ENCODE assay signal across 25 cellular contexts in genomic region chr14:52464175-52464574, GRCh38.
DNase-seq lines count a peak whose midpoint lies in the region; ATAC-seq, FAIRE-seq and TF ChIP-seq lines count a peak whose summit lies in the region.
"Had no signal": no experiment of that assay in that cellular context is flagged by ENCODE, and none has a peak within 500 bp of the region (broad histone marks: within the 10 kb centered on the region; RNA-seq: fewer than 3 reads in every experiment).

No MANE protein-coding gene starts in this region.

- no peak overlapping the region for H3K9ac ChIP-seq in SK-N-MC (ENCODE audit: insufficient read length)
- H3K9ac ChIP-seq: BLaER1 had no signal

- POLR2A ChIA-PET in A673 (lab: Charles Lee; ENCODE audit: low non-redundant PET) = no interaction called here

- H3K27me3 ChIP-seq in A673 (replicated peaks; ENCODE audit: insufficient read depth, low read depth, low read length, poor library complexity) = no peaks in the 10 kb centered on the region
- H3K27me3 ChIP-seq: BE2C, BLaER1 had no signal

- DNase-seq in A673 (ENCODE audit: low spot score) (peak; percentile 47), GM12891 (ENCODE audit: insufficient read length, low spot score) (no peak), SK-N-MC (ENCODE audit: low read depth, low spot score) (peak; percentile 40), SKM-1 treated with dmso at 0.1 percent for 144 hours (lab: John Stamatoyannopoulos, UW; ENCODE audit: unreplicated experiment) (no peak)
- no peak for DNase-seq in activated effector memory CD4-positive, alpha-beta T cell treated with anti-CD3 and anti-CD28 coated beads, Interleukin-2, amount 50 U/mL, for 16 hours
- DNase-seq: ACHN; BE2C; C1 segment of cervical spinal cord; CD4-positive, alpha-beta memory T cell; CD4-positive, CD25-positive, alpha-beta regulatory T cell; CD8-positive, alpha-beta memory T cell; COR-L47; DMS 273 treated with DMSO at 0.1 percent for 48 hours; DMS153; DMS53; DMS79; DND-41; EL; GF-D8 had no signal

- no peak for TF ChIP-seq POLR2A in GM12891 (IDR thresholded peaks at IDR 0.05; ENCODE audit: low read depth, low read length)

- H3K4me3 ChIP-seq in A673 (ENCODE audit: low read depth, low read length, poor library complexity, severe bottlenecking) (no peak overlapping the region), SK-N-MC (no peak overlapping the region)
- H3K4me3 ChIP-seq: A549, BLaER1 had no signal

- no TSS peak for BruUV-seq in A673 (replicated peaks; lab: Mats Ljungman, UMichigan)

- no peak overlapping the region for H3K27ac ChIP-seq in A673 (ENCODE audit: low read depth, low read length, poor library complexity, severe bottlenecking)
- no peak overlapping the region for H3K27ac ChIP-seq in SK-N-MC
- H3K27ac ChIP-seq: 22Rv1, BLaER1 had no signal

- H3K9me3 ChIP-seq in A673 (ENCODE audit: low read depth, low read length, poor library complexity, severe bottlenecking) = peaks cover 11% of the 10 kb centered on the region
- no peaks in the 10 kb centered on the region for H3K9me3 ChIP-seq in SK-N-MC (ENCODE audit: low read depth, low read length)
- H3K9me3 ChIP-seq: A549, BE2C had no signal

- ATAC-seq in GM18502 (IDR thresholded peaks at IDR 0.05; ENCODE audit: poor library complexity, unreplicated experiment) = no peak
- ATAC-seq: A549 had no signal

- intact Hi-C loops in A673 (cut with micrococcal nuclease; ENCODE audit: unreplicated experiment) = no loop called here

- no peaks in the 10 kb centered on the region for H3K4me1 ChIP-seq in A673 (ENCODE audit: insufficient read depth, low read length, poor library complexity, severe bottlenecking)
- H3K4me1 ChIP-seq: BE2C, BLaER1 had no signal

- TF ChIP-seq CTCF in A673 (conservative IDR thresholded peaks at IDR 0.05; ENCODE audit: low read depth, low read length) = no peak

- CTCF ChIA-PET in A673 (lab: Charles Lee) = no interaction called here

- H3K36me3 ChIP-seq in A673 (ENCODE audit: insufficient read depth, low read length, poor library complexity, severe bottlenecking) (no peaks in the 10 kb centered on the region), SK-N-MC (ENCODE audit: insufficient read depth, low read length) (no peaks in the 10 kb centered on the region)

- peak; percentile 9 for FAIRE-seq in GM12891 (lab: Jason Lieb, UNC)
- FAIRE-seq: A549, GM12892, GM19239 had no signal

TF ChIP-seq in GM12891, 5 proteins besides CTCF, POLR2A, EP300 and RAD21:
- TF ChIP-seq POLR2AphosphoS5 (IDR thresholded peaks at IDR 0.05; ENCODE audit: low read depth, low read length) = no peak
- TF ChIP-seq SPI1 (IDR thresholded peaks at IDR 0.05; ENCODE audit: low read depth, low read length) = no peak
- no peak for TF ChIP-seq POU2F2 (IDR thresholded peaks at IDR 0.05; ENCODE audit: low read depth, low read length)
- TF ChIP-seq PAX5 (IDR thresholded peaks at IDR 0.05; ENCODE audit: insufficient read depth, low read length, severe bottlenecking) = no peak
- no peak for TF ChIP-seq TAF1 (IDR thresholded peaks at IDR 0.05; ENCODE audit: low read depth, low read length)

Comparison
In these comparisons a context has a peak if more than half of its experiments do, and no peak if none do; other contexts are left out.
1. DNase-seq: peak in A673 (single experiment) and SK-N-MC (single experiment); none in GM12891 (single experiment), SKM-1 treated with dmso at 0.1 percent for 144 hours (single experiment) and activated effector memory CD4-positive, alpha-beta T cell treated with anti-CD3 and anti-CD28 coated beads, Interleukin-2, amount 50 U/mL, for 16 hours (single experiment).